1 cellular context compared by ENCODE assay signal in genomic region chr7:157817944-157818700, GRCh38.
TF ChIP-seq lines count a peak whose summit lies in the region.

No MANE protein-coding gene starts in this region.

TF ChIP-seq in IMR-90, 13 proteins besides CTCF, POLR2A, EP300 and RAD21:
- TF ChIP-seq USF2 (IDR thresholded peaks at IDR 0.05; ENCODE audit: low read depth, low read length): no peak
- no peak for TF ChIP-seq MAZ (IDR thresholded peaks at IDR 0.05; ENCODE audit: borderline replicate concordance, low read depth, low read length)
- no peak for TF ChIP-seq CHD1 (IDR thresholded peaks at IDR 0.05; ENCODE audit: low read depth, low read length)
- no peak for TF ChIP-seq CEBPB (IDR thresholded peaks at IDR 0.05; ENCODE audit: low read depth, low read length)
- no peak for TF ChIP-seq NFE2L2 (IDR thresholded peaks at IDR 0.05; ENCODE audit: low read depth, low read length)
- no peak for TF ChIP-seq ELK1 (IDR thresholded peaks at IDR 0.05; ENCODE audit: borderline replicate concordance, low read depth, low read length)
- TF ChIP-seq BHLHE40 (IDR thresholded peaks at IDR 0.05; ENCODE audit: low read depth, low read length): no peak
- no peak for TF ChIP-seq MAFK (IDR thresholded peaks at IDR 0.05; ENCODE audit: low read depth, low read length)
- TF ChIP-seq RFX5 (IDR thresholded peaks at IDR 0.05; ENCODE audit: low read depth, low read length): no peak
- TF ChIP-seq MXI1 (IDR thresholded peaks at IDR 0.05; ENCODE audit: borderline replicate concordance, low read depth, low read length): no peak
- TF ChIP-seq FOS (IDR thresholded peaks at IDR 0.05; ENCODE audit: low read depth, low read length): no peak
